In genomic region chr1:88662723-88663122, GRCh38 we compare ENCODE assay signal across 20 cellular contexts. TPM values are rescaled to one million over a fixed set of nuclear protein-coding genes. Genes with fewer than 3 reads are reported as not detected.
DNase-seq lines count a peak whose midpoint lies in the region; ATAC-seq and TF ChIP-seq lines count a peak whose summit lies in the region.
"Had no signal": no experiment of that assay in that cellular context is flagged by ENCODE, and none has a peak within 500 bp of the region (broad histone marks: within the 10 kb centered on the region; RNA-seq: fewer than 3 reads in every experiment).

No MANE protein-coding gene starts in this region.

- DNase-seq in T-helper 17 cell (no peak), neural progenitor cell (ENCODE audit: low spot score) (no peak), HEK293T (ENCODE audit: extremely low spot score) (no peak), cardiac septum (ENCODE audit: low spot score) (no peak)
- DNase-seq: activated CD4-positive, alpha-beta memory T cell treated with anti-CD3 and anti-CD28 coated beads for 36 hours; activated CD4-positive, CD25-positive, alpha-beta regulatory T cell; activated effector memory CD4-positive, alpha-beta T cell treated with anti-CD3 and anti-CD28 coated beads, Interleukin-2, amount 50 U/mL, for 16 hours; activated naive CD8-positive, alpha-beta T cell treated with anti-CD3 and anti-CD28 coated beads, Interleukin-2, amount 50 U/mL, for 24 hours; CD8-positive, alpha-beta T cell; glutamatergic neuron; left lung; NCI-H1436 treated with DMSO at 0.1 percent for 48 hours; NCI-H345; stimulated activated CD4-positive, alpha-beta T cell treated with anti-CD3 and anti-CD28 coated beads, Interleukin-2, amount 100 ng/mL, for 48 hours had no signal

- H3K4me1 Mint-ChIP-seq in T-helper 17 cell (peaks cover 9% of the 10 kb centered on the region), neural progenitor cell (peaks cover 17% of the 10 kb centered on the region)

- H3K9me3 ChIP-seq in T-helper 17 cell (ENCODE audit: control insufficient read depth, low read length, poor library complexity, severe bottlenecking) (no peaks in the 10 kb centered on the region), neural progenitor cell (ENCODE audit: low read depth) (no peaks in the 10 kb centered on the region)
- H3K9me3 ChIP-seq: left lung, tibial nerve had no signal

- intact Hi-C loops in cardiac septum (cut with DNase I) = no loop called here

- no peak overlapping the region for H2AFZ ChIP-seq in neural progenitor cell (replicated peaks)

- peaks cover 2% of the 10 kb centered on the region for H3K9me3 Mint-ChIP-seq in neural progenitor cell
- H3K9me3 Mint-ChIP-seq: activated CD4-positive, alpha-beta memory T cell treated with anti-CD3 and anti-CD28 coated beads for 36 hours; activated naive CD8-positive, alpha-beta T cell treated with anti-CD3 and anti-CD28 coated beads, Interleukin-2, amount 50 U/mL, for 24 hours; brain; CD8-positive, alpha-beta T cell; stimulated activated naive CD8-positive, alpha-beta T cell treated with anti-CD3 and anti-CD28 coated beads, Interleukin-15, Interleukin-2, amounts not matched to agents 100 ng/mL and 50 ng/mL, for 24 hours had no signal

- peak overlapping the region; percentile 78 for H3K27ac ChIP-seq in neural progenitor cell
- H3K27ac ChIP-seq: left lung, tibial nerve had no signal

- no peaks in the 10 kb centered on the region for H3K27me3 ChIP-seq in neural progenitor cell
- H3K27me3 ChIP-seq: left lung, tibial nerve had no signal

- no peak for TF ChIP-seq CTCF in neural progenitor cell (IDR thresholded peaks at IDR 0.05)

- H3F3A ChIP-seq in neural progenitor cell (ENCODE audit: low read depth) = peaks cover 15% of the 10 kb centered on the region

- H3K4me3 Mint-ChIP-seq in T-helper 17 cell (no peak overlapping the region), neural progenitor cell (no peak overlapping the region)
- H3K4me3 Mint-ChIP-seq: activated CD4-positive, alpha-beta memory T cell treated with anti-CD3 and anti-CD28 coated beads for 36 hours; activated naive CD8-positive, alpha-beta T cell treated with anti-CD3 and anti-CD28 coated beads, Interleukin-2, amount 50 U/mL, for 24 hours; brain; CD8-positive, alpha-beta T cell; stimulated activated naive CD8-positive, alpha-beta T cell treated with anti-CD3 and anti-CD28 coated beads, Interleukin-15, Interleukin-2, amounts not matched to agents 100 ng/mL and 50 ng/mL, for 24 hours had no signal

- CTCF ChIA-PET in HEK293T (lab: Yijun Ruan, JAX) = no interaction called here

- H3K36me3 Mint-ChIP-seq in T-helper 17 cell (ENCODE audit: low read depth) = no peaks in the 10 kb centered on the region
- no peaks in the 10 kb centered on the region for H3K36me3 Mint-ChIP-seq in neural progenitor cell
- H3K36me3 Mint-ChIP-seq: activated CD4-positive, alpha-beta memory T cell treated with anti-CD3 and anti-CD28 coated beads for 36 hours; brain; CD8-positive, alpha-beta T cell had no signal

- ATAC-seq in GM18867 (IDR thresholded peaks at IDR 0.05; ENCODE audit: unreplicated experiment) = peak; percentile 56
- peak; percentile 52 for ATAC-seq in HG02943 (IDR thresholded peaks at IDR 0.05; ENCODE audit: low read depth, unreplicated experiment)
- no peak for ATAC-seq in T-helper 17 cell
- no peak for ATAC-seq in GM19467 (IDR thresholded peaks at IDR 0.05; ENCODE audit: unreplicated experiment)
- ATAC-seq: activated naive CD8-positive, alpha-beta T cell treated with anti-CD3 and anti-CD28 coated beads, Interleukin-2, amount 50 U/mL, for 24 hours; CD8-positive, alpha-beta T cell; left lung had no signal

- no peak overlapping the region for H3K4me3 ChIP-seq in neural progenitor cell
- H3K4me3 ChIP-seq: left lung, tibial nerve had no signal

- H3K36me3 ChIP-seq in neural progenitor cell = no peaks in the 10 kb centered on the region
- H3K36me3 ChIP-seq: left lung, tibial nerve had no signal

- H3K4me1 ChIP-seq in neural progenitor cell = peaks cover 35% of the 10 kb centered on the region

- H3K4me2 ChIP-seq in neural progenitor cell = peak overlapping the region; percentile 57

- H4K20me1 ChIP-seq in neural progenitor cell (ENCODE audit: low read depth) = no peaks in the 10 kb centered on the region

- no peaks in the 10 kb centered on the region for H3K79me2 ChIP-seq in neural progenitor cell (ENCODE audit: low read depth)

- POLR2A ChIA-PET in HEK293T (lab: Yijun Ruan, JAX) = no interaction called here

- H3K9ac ChIP-seq in neural progenitor cell = no peak overlapping the region

- H3K27me3 Mint-ChIP-seq in T-helper 17 cell = peaks cover 11% of the 10 kb centered on the region
- H3K27me3 Mint-ChIP-seq in neural progenitor cell (ENCODE audit: insufficient read depth, low read depth) = no peaks in the 10 kb centered on the region
- H3K27me3 Mint-ChIP-seq: activated naive CD8-positive, alpha-beta T cell treated with anti-CD3 and anti-CD28 coated beads, Interleukin-2, amount 50 U/mL, for 24 hours; brain; stimulated activated naive CD8-positive, alpha-beta T cell treated with anti-CD3 and anti-CD28 coated beads, Interleukin-15, Interleukin-2, amounts not matched to agents 100 ng/mL and 50 ng/mL, for 24 hours had no signal

- H3K27ac Mint-ChIP-seq in T-helper 17 cell = peak overlapping the region; percentile 79
- no peak overlapping the region for H3K27ac Mint-ChIP-seq in neural progenitor cell
- H3K27ac Mint-ChIP-seq: activated CD4-positive, alpha-beta memory T cell treated with anti-CD3 and anti-CD28 coated beads for 36 hours; activated naive CD8-positive, alpha-beta T cell treated with anti-CD3 and anti-CD28 coated beads, Interleukin-2, amount 50 U/mL, for 24 hours; CD8-positive, alpha-beta T cell; stimulated activated naive CD8-positive, alpha-beta T cell treated with anti-CD3 and anti-CD28 coated beads, Interleukin-15, Interleukin-2, amounts not matched to agents 100 ng/mL and 50 ng/mL, for 24 hours had no signal

TF ChIP-seq in HEK293T, 16 proteins besides CTCF, POLR2A, EP300 and RAD21:
- TF ChIP-seq FOXM1 (IDR thresholded peaks at IDR 0.05; ENCODE audit: borderline replicate concordance) (no peak), HDGF (IDR thresholded peaks at IDR 0.05; ENCODE audit: borderline replicate concordance) (no peak), NFRKB (IDR thresholded peaks at IDR 0.05) (no peak), ZNF384 (IDR thresholded peaks at IDR 0.05) (no peak), SUZ12 (IDR thresholded peaks at IDR 0.05) (no peak), FOXK2 (IDR thresholded peaks at IDR 0.05) (no peak), LEF1 (IDR thresholded peaks at IDR 0.05; ENCODE audit: borderline replicate concordance) (no peak), ARNT (IDR thresholded peaks at IDR 0.05) (no peak), L3MBTL2 (conservative IDR thresholded peaks at IDR 0.05) (no peak), PKNOX1 (IDR thresholded peaks at IDR 0.05) (no peak), BHLHE40 (IDR thresholded peaks at IDR 0.05; ENCODE audit: borderline replicate concordance) (no peak), CTBP1 (IDR thresholded peaks at IDR 0.05; ENCODE audit: borderline replicate concordance) (no peak), SP1 (IDR thresholded peaks at IDR 0.05) (no peak), FOXA1 (IDR thresholded peaks at IDR 0.05) (no peak), TARDBP (IDR thresholded peaks at IDR 0.05) (no peak)

RNA-seq across cellular contexts. Expression of gene PKN2, which starts 21.4 kb away (rescaled TPM):
- total RNA-seq in T-helper 17 cell (10 to 100 TPM; 35.0 to 42.6 TPM), neural progenitor cell (ENCODE audit: low replicate concordance) (41.9 and 74.4 TPM in 2 replicates), cardiac septum (27.0 TPM)

Comparison
In these comparisons a context has a peak if more than half of its experiments do, and no peak if none do; other contexts are left out.
1. ATAC-seq: peak in GM18867 (single experiment) and HG02943 (single experiment); none in T-helper 17 cell (single experiment) and GM19467 (single experiment).